Comparison of ENCODE assay signal across 19 cellular contexts in genomic region chr15:55555089-55555488, GRCh38. TPM values are rescaled to one million over a fixed set of nuclear protein-coding genes. Genes with fewer than 3 reads are reported as not detected.
"Had no signal": no experiment of that assay in that cellular context is flagged by ENCODE, and none has a peak within 500 bp of the region (broad histone marks: within the 10 kb centered on the region; RNA-seq: fewer than 3 reads in every experiment).

No MANE protein-coding gene starts in this region.

- H3K36me3 ChIP-seq: esophagus squamous epithelium, heart left ventricle, suprapubic skin, thyroid gland had no signal

- H3K27ac ChIP-seq: dorsolateral prefrontal cortex, epithelial cell of prostate, esophagus squamous epithelium, heart left ventricle, suprapubic skin, thyroid gland had no signal

- ATAC-seq: heart left ventricle, left colon, mucosa of descending colon, natural killer cell had no signal

- H3K9me3 ChIP-seq: thyroid gland had no signal

- H3K4me1 ChIP-seq: esophagus squamous epithelium, heart left ventricle, suprapubic skin, thyroid gland had no signal

- DNase-seq: cortex of kidney; dorsolateral prefrontal cortex; effector memory CD4-positive, alpha-beta T cell; esophagus squamous epithelium; foreskin melanocyte; heart left ventricle; hippocampal formation; left colon; mammary epithelial cell; mucosa of descending colon; natural killer cell; posterior cingulate gyrus; small intestine; stimulated activated CD4-positive, alpha-beta T cell treated with anti-CD3 and anti-CD28 coated beads, Interleukin-12 subunit alpha, Interleukin-12 subunit beta, amount 100 ng/mL, for 4 hours; stimulated activated CD4-positive, alpha-beta T cell treated with anti-CD3 and anti-CD28 coated beads, Interleukin-2, amount 100 ng/mL, for 48 hours; stimulated activated naive CD4-positive, alpha-beta T cell treated with Interleukin-2 at 50 U/mL for 16 hours; thyroid gland had no signal

- H3K4me3 ChIP-seq: dorsolateral prefrontal cortex, esophagus squamous epithelium, heart left ventricle, mucosa of descending colon, suprapubic skin, thyroid gland had no signal

- H3K27me3 ChIP-seq: esophagus squamous epithelium, heart left ventricle, suprapubic skin, thyroid gland had no signal

RNA-seq across cellular contexts. Expression of gene DNAAF4, which starts 47.1 kb away (rescaled TPM):
- total RNA-seq: natural killer cell had no signal
